In the genomic region with DNA sequence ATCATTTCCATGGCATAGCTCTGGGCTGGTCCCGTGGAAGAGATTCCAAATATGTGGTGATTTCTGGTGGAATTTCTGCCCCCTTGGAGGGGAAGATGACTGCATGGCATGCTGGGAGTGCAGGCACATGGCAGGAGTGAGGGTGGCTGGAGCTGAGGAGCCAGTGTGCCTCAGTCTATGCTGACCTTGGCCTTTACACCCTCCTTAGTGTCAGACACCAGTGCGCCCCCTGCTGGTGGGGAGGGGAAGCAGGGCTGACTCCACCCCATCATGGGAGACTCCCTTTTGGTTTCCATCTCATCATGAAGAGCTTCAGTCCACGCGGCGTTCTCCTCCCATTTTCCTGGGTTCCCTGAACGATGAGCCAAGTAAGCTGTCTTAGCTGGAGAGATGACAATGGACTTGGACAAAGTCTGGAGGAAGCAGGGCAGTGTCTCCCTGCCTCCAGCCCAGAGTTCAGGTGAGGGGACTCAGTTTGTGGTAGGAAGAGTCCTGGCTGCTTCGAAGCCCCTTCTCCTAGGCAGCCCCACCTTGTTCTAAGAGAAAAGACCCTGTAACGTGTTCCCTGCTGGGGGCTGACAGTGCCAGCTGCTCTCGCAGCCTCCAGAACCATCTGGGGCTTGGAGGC, we compare ENCODE assay signal across 8 cellular contexts. TPM values are rescaled to one million over a fixed set of nuclear protein-coding genes. Genes with fewer than 3 reads are reported as not detected.
A peak's percentile ranks its signal among the peaks of the same experiment; 100 is the strongest.
DNase-seq lines count a peak whose midpoint lies in the region; ATAC-seq and TF ChIP-seq lines count a peak whose summit lies in the region.

No MANE protein-coding gene starts in this region.

- H3K27ac ChIP-seq in coronary artery (no peak overlapping the region), neural progenitor cell (no peak overlapping the region), upper lobe of right lung (no peak overlapping the region)

- H3K27me3 ChIP-seq in Loucy (ENCODE audit: insufficient read depth, low read length, poor library complexity, severe bottlenecking) (no peaks in the 10 kb centered on the region), neural progenitor cell (peaks cover 12% of the 10 kb centered on the region), upper lobe of right lung (no peaks in the 10 kb centered on the region)

- H3K4me2 ChIP-seq in Loucy (ENCODE audit: low read depth, low read length, poor library complexity, severe bottlenecking) (no peak overlapping the region), neural progenitor cell (no peak overlapping the region)

- no peaks in the 10 kb centered on the region for H3K4me1 Mint-ChIP-seq in neural progenitor cell

- no peaks in the 10 kb centered on the region for H3K9me2 ChIP-seq in Loucy (replicated peaks; ENCODE audit: low read depth, low read length)

- H4K20me1 ChIP-seq in Loucy (ENCODE audit: insufficient read depth, low read length, poor library complexity, severe bottlenecking): no peaks in the 10 kb centered on the region
- H4K20me1 ChIP-seq in neural progenitor cell (ENCODE audit: low read depth): peaks cover 40% of the 10 kb centered on the region

- H3K9ac ChIP-seq in Loucy (ENCODE audit: low read depth, low read length, poor library complexity, severe bottlenecking) (no peak overlapping the region), neural progenitor cell (no peak overlapping the region)

- H3K4me3 ChIP-seq in Loucy (ENCODE audit: low read length, poor library complexity, severe bottlenecking) (no peak overlapping the region), coronary artery (no peak overlapping the region), neural progenitor cell (no peak overlapping the region), upper lobe of right lung (no peak overlapping the region)

- peak; percentile 5 for DNase-seq in NCI-H510A treated with DMSO at 0.1 percent for 48 hours (lab: John Stamatoyannopoulos, UW)
- DNase-seq in NCI-H510A (lab: John Stamatoyannopoulos, UW): no peak
- DNase-seq in activated CD4-positive, alpha-beta T cell treated with anti-CD3 and anti-CD28 coated beads for 4 hours: peak; percentile 62 to 75
- no peak for DNase-seq in coronary artery (ENCODE audit: low spot score)
- DNase-seq in neural progenitor cell (ENCODE audit: low spot score): peak; percentile 53
- DNase-seq in upper lobe of right lung: peak; percentile 83

- TF ChIP-seq CTCF in Loucy (conservative IDR thresholded peaks at IDR 0.05; ENCODE audit: low read length) (peak; percentile 95), coronary artery (IDR thresholded peaks at IDR 0.05) (peak; percentile 41), neural progenitor cell (IDR thresholded peaks at IDR 0.05) (peak; percentile 81), upper lobe of right lung (IDR thresholded peaks at IDR 0.05) (peak; percentile 88)

- H3F3A ChIP-seq in Loucy (ENCODE audit: low read depth) (no peaks in the 10 kb centered on the region), neural progenitor cell (ENCODE audit: low read depth) (no peaks in the 10 kb centered on the region)

- H3K79me2 ChIP-seq in Loucy (ENCODE audit: insufficient read depth, low read length): no peaks in the 10 kb centered on the region
- no peaks in the 10 kb centered on the region for H3K79me2 ChIP-seq in neural progenitor cell (ENCODE audit: low read depth)

- H3K4me3 Mint-ChIP-seq in neural progenitor cell: no peak overlapping the region

- H3K36me3 Mint-ChIP-seq in neural progenitor cell: peaks cover 35% of the 10 kb centered on the region

- peaks cover 12% of the 10 kb centered on the region for H3K27me3 Mint-ChIP-seq in neural progenitor cell (ENCODE audit: insufficient read depth, low read depth)

- H3K36me3 ChIP-seq in Loucy (ENCODE audit: insufficient read depth, low read length) (peaks cover 23% of the 10 kb centered on the region; the same call in 1 of the 2 replicates), neural progenitor cell (no peaks in the 10 kb centered on the region), upper lobe of right lung (peaks cover 29% of the 10 kb centered on the region)

- H3K9me3 ChIP-seq in Loucy (ENCODE audit: insufficient read depth, low read depth, low read length): no peaks in the 10 kb centered on the region
- no peaks in the 10 kb centered on the region for H3K9me3 ChIP-seq in neural progenitor cell (ENCODE audit: low read depth)
- H3K9me3 ChIP-seq in upper lobe of right lung: no peaks in the 10 kb centered on the region

- H3K9me3 Mint-ChIP-seq in neural progenitor cell: no peaks in the 10 kb centered on the region

- no peak overlapping the region for H2AFZ ChIP-seq in Loucy (ENCODE audit: low read length)
- H2AFZ ChIP-seq in neural progenitor cell (replicated peaks): no peak overlapping the region

- intact Hi-C loops in upper lobe of right lung (cut with DNase I): no loop called here

- H3K4me1 ChIP-seq in Loucy (ENCODE audit: insufficient read depth, low read length, poor library complexity, severe bottlenecking) (no peaks in the 10 kb centered on the region), neural progenitor cell (no peaks in the 10 kb centered on the region), upper lobe of right lung (no peaks in the 10 kb centered on the region)

- peak; percentile 77 for ATAC-seq in upper lobe of right lung
- no peak for ATAC-seq in HG02970 (IDR thresholded peaks at IDR 0.05; ENCODE audit: low FRiP score, unreplicated experiment)

- no peak overlapping the region for H3K27ac Mint-ChIP-seq in neural progenitor cell

RNA-seq across cellular contexts. Expression of a gene that starts 10.3 kb away (rescaled TPM):
- 1.1 TPM in 1 of 2 replicates, not detected in the other for total RNA-seq in neural progenitor cell (ENCODE audit: low replicate concordance)
- total RNA-seq in upper lobe of right lung: not detected

RNA-seq across cellular contexts. Expression of a gene that starts 25.7 kb away (rescaled TPM):
- total RNA-seq in neural progenitor cell (ENCODE audit: low replicate concordance) (55.0 and 67.5 TPM in 2 replicates), upper lobe of right lung (35.6 TPM)

RNA-seq across cellular contexts. Expression of a gene that starts 52.1 kb away (rescaled TPM):
- not detected in 2 replicates for total RNA-seq in neural progenitor cell (ENCODE audit: low replicate concordance)
- not detected for total RNA-seq in upper lobe of right lung

Comparison
In these comparisons a context has a peak if more than half of its experiments do, and no peak if none do; other contexts are left out.
1. DNase-seq: peak in NCI-H510A treated with DMSO at 0.1 percent for 48 hours (single experiment), activated CD4-positive, alpha-beta T cell treated with anti-CD3 and anti-CD28 coated beads for 4 hours (2 of 2), neural progenitor cell (single experiment) and upper lobe of right lung (single experiment); none in NCI-H510A (single experiment) and coronary artery (single experiment).
2. CTCF ChIP-seq: peak in every context shown above with its lines; median percentile 95 in Loucy; 88 in upper lobe of right lung; 81 in neural progenitor cell; 41 in coronary artery.